19 cellular contexts compared by ENCODE assay signal in genomic region chr17:48526986-48527741, GRCh38. TPM values are rescaled to one million over a fixed set of nuclear protein-coding genes. Genes with fewer than 3 reads are reported as not detected.
DNase-seq lines count a peak whose midpoint lies in the region; ATAC-seq, FAIRE-seq and TF ChIP-seq lines count a peak whose summit lies in the region.
"Had no signal": no experiment of that assay in that cellular context is flagged by ENCODE, and none has a peak within 500 bp of the region (broad histone marks: within the 10 kb centered on the region; RNA-seq: fewer than 3 reads in every experiment).

No MANE protein-coding gene starts in this region.

- H3K36me3 ChIP-seq in K562 (ENCODE audit: control insufficient read depth, insufficient read depth, low read length): no peaks in the 10 kb centered on the region
- H3K36me3 ChIP-seq in kidney (ENCODE audit: control insufficient read depth in 1 of 2, insufficient read depth in 2 of 2, low read length in 2 of 2): no peaks in the 10 kb centered on the region
- no peaks in the 10 kb centered on the region for H3K36me3 ChIP-seq in rectal smooth muscle tissue (ENCODE audit: control insufficient read depth, insufficient read depth, low read length)
- H3K36me3 ChIP-seq: ovary had no signal

- in situ Hi-C loops in K562 (cut with MboI): no loop called here

- H3K4me1 ChIP-seq in K562 (replicated peaks in 1 of 2; ENCODE audit: control insufficient read depth in 2 of 2, insufficient read depth in 2 of 2, low read length in 2 of 2) (peaks cover 28 to 39% of the 10 kb centered on the region in 2 experiments), kidney (ENCODE audit: control insufficient read depth in 1 of 2, insufficient read depth in 1 of 2, low read depth in 1 of 2, low read length in 2 of 2) (peaks cover 3% of the 10 kb centered on the region in 2 donors), rectal smooth muscle tissue (ENCODE audit: control insufficient read depth, insufficient read depth, low read length) (peaks cover 13% of the 10 kb centered on the region)

- H3K4me1 Mint-ChIP-seq in activated CD4-positive, alpha-beta T cell treated with anti-CD3 and anti-CD28 coated beads for 36 hours: no peaks in the 10 kb centered on the region

- H3K27ac Mint-ChIP-seq in activated CD4-positive, alpha-beta T cell treated with anti-CD3 and anti-CD28 coated beads for 36 hours: no peak overlapping the region

- TF ChIP-seq EP300 in K562 (IDR thresholded peaks at IDR 0.05; ENCODE audit: low read length): no peak

- CTCF ChIA-PET in activated CD4-positive, alpha-beta T cell treated with anti-CD3 and anti-CD28 coated beads for 36 hours (lab: Charles Lee): interaction anchor here (0.7 to 1.0 kb wide), 2 partner anchors 342 to 500 kb away, joined by 3 to 4 read pairs; no protein-coding TSS in a partner anchor
- CTCF ChIA-PET in K562 (lab: Yijun Ruan, JAX; ENCODE audit: low intra/inter-chr PET ratio): no interaction called here

- 0 out of 2 replicates have a peak overlapping the region, but pooled peaks have one; percentile 10 for H2AFZ ChIP-seq in K562 (ENCODE audit: low read depth, low read length)

- no peak overlapping the region for H3K4me3 ChIP-seq in K562
- H3K4me3 ChIP-seq in kidney (ENCODE audit: low read length in 2 of 2): peak overlapping the region in 1 of 2 donors; percentile 32
- H3K4me3 ChIP-seq in rectal smooth muscle tissue (ENCODE audit: low read length): peak overlapping the region; percentile 32
- H3K4me3 ChIP-seq: lung, ovary had no signal

- no peaks in the 10 kb centered on the region for H4K20me1 ChIP-seq in K562 (replicated peaks; ENCODE audit: control insufficient read depth, insufficient read depth, low read length)

- ATAC-seq in activated CD4-positive, alpha-beta T cell treated with anti-CD3 and anti-CD28 coated beads for 36 hours: no peak
- ATAC-seq in K562 (no peak), HG03342 (IDR thresholded peaks at IDR 0.05; ENCODE audit: unreplicated experiment) (no peak), GM21447 (IDR thresholded peaks at IDR 0.05; ENCODE audit: unreplicated experiment) (no peak), GM19351 (IDR thresholded peaks at IDR 0.05; ENCODE audit: unreplicated experiment) (no peak)

- POLR2A ChIA-PET in activated CD4-positive, alpha-beta T cell treated with anti-CD3 and anti-CD28 coated beads for 36 hours (lab: Charles Lee): no interaction called here
- POLR2A ChIA-PET in K562 (lab: Yijun Ruan, JAX): no interaction called here

- H3K27ac ChIP-seq in K562 (ENCODE audit: extremely low read depth, low read depth, low read length) (no peak overlapping the region), kidney (ENCODE audit: low read depth in 2 of 2, low read length in 2 of 2) (peak overlapping the region; percentile 82), rectal smooth muscle tissue (ENCODE audit: low read depth, low read length) (peak overlapping the region; percentile 14)
- H3K27ac ChIP-seq: ovary had no signal

- H3K9ac ChIP-seq in K562 (ENCODE audit: insufficient read depth in 1 of 2, low read depth in 2 of 2, low read length in 2 of 2) (peak overlapping the region in 1 of 2 experiments; percentile 38; a peak in 2 of 4 replicates), kidney (ENCODE audit: low read length in 2 of 2) (peak overlapping the region in 1 of 2 donors; percentile 67), rectal smooth muscle tissue (ENCODE audit: low read length) (no peak overlapping the region)

- no peak overlapping the region for H3K4me2 ChIP-seq in K562 (ENCODE audit: insufficient read depth, low read length)

- 94% methylated on average over 18 of the region's 56 CpGs for WGBS in K562 (ENCODE audit: insufficient coverage, low coverage, missing lambda C conversion rate)

- H3K9me3 ChIP-seq in K562 (replicated peaks; ENCODE audit: control insufficient read depth, insufficient read depth, low read depth, low read length): no peaks in the 10 kb centered on the region
- H3K9me3 ChIP-seq in kidney (ENCODE audit: control insufficient read depth in 1 of 2, low read length in 2 of 2): no peaks in the 10 kb centered on the region
- H3K9me3 ChIP-seq: ovary had no signal

- FAIRE-seq in K562 (lab: Jason Lieb, UNC): no peak
- no peak for FAIRE-seq in kidney (lab: Jason Lieb, UNC)
- FAIRE-seq: A204.1, G401.6, GM19239, TTC549 had no signal

- H3K4me3 Mint-ChIP-seq in activated CD4-positive, alpha-beta T cell treated with anti-CD3 and anti-CD28 coated beads for 36 hours: no peak overlapping the region

- DNase-seq in activated CD4-positive, alpha-beta T cell treated with anti-CD3 and anti-CD28 coated beads for 36 hours: peak; percentile 16
- no peak for DNase-seq in activated CD4-positive, alpha-beta T cell treated with anti-CD3 and anti-CD28 coated beads for 4 hours
- no peak for DNase-seq in K562 (ENCODE audit: extremely low read depth in 1 of 4, low spot score in 3 of 4)
- no peak for DNase-seq in kidney
- DNase-seq: activated CD8-positive, alpha-beta memory T cell treated with anti-CD3 and anti-CD28 coated beads for 24 hours; Kasumi-1; NCI-H2029 treated with DMSO at 0.1 percent for 48 hours; NCI-H774; ovary; stimulated activated CD4-positive, alpha-beta T cell treated with anti-CD3 and anti-CD28 coated beads, Interleukin-12 subunit alpha, Interleukin-12 subunit beta, amount 100 ng/mL, for 4 hours had no signal

- no peak for TF ChIP-seq RAD21 in K562 (CRISPR knock-in tag; conservative IDR thresholded peaks at IDR 0.05 in 1 of 2, IDR thresholded peaks at IDR 0.05 in 1 of 2)

- no peak for TF ChIP-seq CTCF in K562 (IDR thresholded peaks at IDR 0.05 in 2 of 3, conservative IDR thresholded peaks at IDR 0.05 in 1 of 3; ENCODE audit: insufficient read depth in 2 of 3, low read depth in 1 of 3, low read length in 3 of 3)
- TF ChIP-seq CTCF in kidney (IDR thresholded peaks at IDR 0.05; ENCODE audit: borderline replicate concordance, extremely low read depth, insufficient read depth): no peak

- BruUV-seq in K562 (replicated peaks; lab: Mats Ljungman, UMichigan): no TSS peak

- no peaks in the 10 kb centered on the region for H3K9me1 ChIP-seq in K562 (ENCODE audit: control insufficient read depth, insufficient read depth, low read length)

- H3K27me3 ChIP-seq in K562 (ENCODE audit: control insufficient read depth in 2 of 2, insufficient read depth in 2 of 2, low read length in 2 of 2): no peaks in the 10 kb centered on the region
- peaks cover 4% of the 10 kb centered on the region for H3K27me3 ChIP-seq in rectal smooth muscle tissue (ENCODE audit: control insufficient read depth, insufficient read depth, low read length)
- H3K27me3 ChIP-seq: ovary had no signal

- intact Hi-C loops in activated CD4-positive, alpha-beta T cell treated with anti-CD3 and anti-CD28 coated beads for 36 hours (cut with DNase I, micrococcal nuclease): no loop called here
- intact Hi-C loops in K562 (cut with micrococcal nuclease) (no loop called here), kidney (cut with DNase I) (no loop called here)

- peaks cover 34% of the 10 kb centered on the region for H3K27me3 Mint-ChIP-seq in activated CD4-positive, alpha-beta T cell treated with anti-CD3 and anti-CD28 coated beads for 36 hours

- H3K36me3 Mint-ChIP-seq in activated CD4-positive, alpha-beta T cell treated with anti-CD3 and anti-CD28 coated beads for 36 hours (ENCODE audit: low read depth): no peaks in the 10 kb centered on the region

- H3K9me3 Mint-ChIP-seq in activated CD4-positive, alpha-beta T cell treated with anti-CD3 and anti-CD28 coated beads for 36 hours (ENCODE audit: low read depth): no peaks in the 10 kb centered on the region

- no peak for TF ChIP-seq POLR2A in K562 (conservative IDR thresholded peaks at IDR 0.05)

- H3K79me2 ChIP-seq in K562 (ENCODE audit: control insufficient read depth, insufficient read depth, low read length): no peaks in the 10 kb centered on the region

RNA-seq across cellular contexts. Expression of gene HOXB1, which starts 3.6 kb away (rescaled TPM):
- not detected for total RNA-seq in activated CD4-positive, alpha-beta T cell treated with anti-CD3 and anti-CD28 coated beads for 36 hours
- not detected in 2 replicates for total RNA-seq in K562 (2011; cell fraction: chromatin; rRNA removed; ENCODE audit: low replicate concordance)
- not detected in 2 replicates for total RNA-seq in K562 (2011; cell fraction: nucleolus; rRNA removed)
- not detected in 2 replicates for total RNA-seq in K562 (2011; cell fraction: nucleoplasm; rRNA removed)
- not detected in 2 replicates for total RNA-seq in K562 (2014; rRNA removed)
- not detected in 2 replicates for total RNA-seq in K562 (2014; rRNA removed; fragmentation: Illumina TruSeq; extraction: Trizol)
- not detected in 2 replicates for total RNA-seq in K562 (2015; rRNA removed; fragmentation: Illumina TruSeq; extraction: Trizol)
- not detected in 2 replicates for total RNA-seq in K562 (2021)
- 0.04 TPM in 1 of 2 replicates, not detected in the other for polyA plus RNA-seq in K562 (2011; rRNA removed)
- polyA plus RNA-seq in K562 (2011; cell fraction: cytosol; rRNA removed): not detected in 2 replicates
- not detected in 2 replicates for polyA plus RNA-seq in K562 (2011; cell fraction: nucleus; rRNA removed)
- polyA plus RNA-seq in K562 (2012): not detected in 2 replicates
- not detected in 2 replicates for polyA plus RNA-seq in K562 (2014; fragmentation: Illumina TruSeq; extraction: Trizol)
- not detected for polyA plus RNA-seq in K562 (2014; fragmentation: Nextera tagmentation; extraction: Ambion mirVana)
- not detected in 2 replicates for polyA plus RNA-seq in K562 (2014; rRNA removed)
- not detected in 2 replicates for polyA minus RNA-seq in K562 (2011; rRNA and poly(A)+ RNA removed)
- polyA minus RNA-seq in K562 (2011; cell fraction: cytosol; rRNA and poly(A)+ RNA removed): not detected in 2 replicates
- not detected in 2 replicates for polyA minus RNA-seq in K562 (2011; cell fraction: nucleus; rRNA and poly(A)+ RNA removed)
- not detected for total RNA-seq in kidney
- not detected for polyA plus RNA-seq in kidney (ENCODE audit: insufficient read depth, low read depth, low replicate concordance)
- total RNA-seq: lung, ovary had no signal
- polyA plus RNA-seq: lung, ovary had no signal

RNA-seq across cellular contexts. Expression of gene HOXB2, which starts 17.7 kb away (rescaled TPM):
- 1 to 10 TPM; 2.8 to 3.3 TPM for total RNA-seq in activated CD4-positive, alpha-beta T cell treated with anti-CD3 and anti-CD28 coated beads for 36 hours
- total RNA-seq in K562 (2011; cell fraction: chromatin; rRNA removed; ENCODE audit: low replicate concordance): 18.7 and 27.7 TPM in 2 replicates
- total RNA-seq in K562 (2011; cell fraction: nucleolus; rRNA removed): 34.9 and 41.4 TPM in 2 replicates
- total RNA-seq in K562 (2011; cell fraction: nucleoplasm; rRNA removed): 30.6 and 32.7 TPM in 2 replicates
- total RNA-seq in K562 (2014; rRNA removed) (35.0 and 42.1 TPM in 2 replicates), K562 (2014; rRNA removed; fragmentation: Illumina TruSeq; extraction: Trizol) (13.0 and 16.9 TPM in 2 replicates), K562 (2015; rRNA removed; fragmentation: Illumina TruSeq; extraction: Trizol) (21.2 and 22.2 TPM in 2 replicates), K562 (2021) (74.2 and 75.5 TPM in 2 replicates), kidney (61.9 TPM)
- polyA plus RNA-seq in K562 (2011; rRNA removed) (15.9 and 16.4 TPM in 2 replicates), K562 (2014; fragmentation: Illumina TruSeq; extraction: Trizol) (32.5 and 32.6 TPM in 2 replicates), K562 (2014; fragmentation: Nextera tagmentation; extraction: Ambion mirVana) (1 to 10 TPM; 2.1 to 3.1 TPM), K562 (2014; rRNA removed) (66.4 and 97.7 TPM in 2 replicates), kidney (ENCODE audit: insufficient read depth, low read depth, low replicate concordance) (30.7 TPM)
- 24.2 and 53.7 TPM in 2 replicates for polyA plus RNA-seq in K562 (2011; cell fraction: cytosol; rRNA removed)
- 43.7 and 75.1 TPM in 2 replicates for polyA plus RNA-seq in K562 (2011; cell fraction: nucleus; rRNA removed)
- polyA plus RNA-seq in K562 (2012): 50.1 and 61.9 TPM in 2 replicates
- polyA minus RNA-seq in K562 (2011; rRNA and poly(A)+ RNA removed): 5.8 and 6.4 TPM in 2 replicates
- 7.7 and 8.4 TPM in 2 replicates for polyA minus RNA-seq in K562 (2011; cell fraction: cytosol; rRNA and poly(A)+ RNA removed)
- polyA minus RNA-seq in K562 (2011; cell fraction: nucleus; rRNA and poly(A)+ RNA removed): 21.1 and 32.0 TPM in 2 replicates

RNA-seq across cellular contexts. Expression of gene HOXB4, which starts 51.0 kb away (rescaled TPM):
- 1 to 10 TPM in 1 of 2 experiments, under 1 TPM in 1; 0.66 to 1.1 TPM for total RNA-seq in activated CD4-positive, alpha-beta T cell treated with anti-CD3 and anti-CD28 coated beads for 36 hours
- 46.4 and 55.0 TPM in 2 replicates for total RNA-seq in K562 (2011; cell fraction: chromatin; rRNA removed; ENCODE audit: low replicate concordance)
- total RNA-seq in K562 (2011; cell fraction: nucleolus; rRNA removed): 33.6 and 35.9 TPM in 2 replicates
- total RNA-seq in K562 (2011; cell fraction: nucleoplasm; rRNA removed): 34.9 and 40.6 TPM in 2 replicates
- total RNA-seq in K562 (2014; rRNA removed) (23.9 and 26.4 TPM in 2 replicates), K562 (2014; rRNA removed; fragmentation: Illumina TruSeq; extraction: Trizol) (10.6 and 10.8 TPM in 2 replicates), K562 (2015; rRNA removed; fragmentation: Illumina TruSeq; extraction: Trizol) (14.6 and 14.9 TPM in 2 replicates), K562 (2021) (33.2 and 34.9 TPM in 2 replicates), kidney (22.6 TPM)
- polyA plus RNA-seq in K562 (2011; rRNA removed) (9.2 and 13.0 TPM in 2 replicates), K562 (2014; fragmentation: Illumina TruSeq; extraction: Trizol) (27.5 and 30.2 TPM in 2 replicates), K562 (2014; fragmentation: Nextera tagmentation; extraction: Ambion mirVana) (1 to 10 TPM; 1.6 to 2.6 TPM), K562 (2014; rRNA removed) (22.5 and 27.2 TPM in 2 replicates), kidney (ENCODE audit: insufficient read depth, low read depth, low replicate concordance) (4.4 TPM)
- 10.4 and 12.6 TPM in 2 replicates for polyA plus RNA-seq in K562 (2011; cell fraction: cytosol; rRNA removed)
- polyA plus RNA-seq in K562 (2011; cell fraction: nucleus; rRNA removed): 44.4 and 69.1 TPM in 2 replicates
- polyA plus RNA-seq in K562 (2012): 16.3 and 24.5 TPM in 2 replicates
- 4.4 and 4.6 TPM in 2 replicates for polyA minus RNA-seq in K562 (2011; rRNA and poly(A)+ RNA removed)
- polyA minus RNA-seq in K562 (2011; cell fraction: cytosol; rRNA and poly(A)+ RNA removed): 5.2 and 7.6 TPM in 2 replicates
- polyA minus RNA-seq in K562 (2011; cell fraction: nucleus; rRNA and poly(A)+ RNA removed): 14.8 and 17.5 TPM in 2 replicates

Comparison
In these comparisons a context has a peak if more than half of its experiments do, and no peak if none do; other contexts are left out.
1. RNA of gene HOXB4, which starts 51.0 kb away (total RNA-seq): 10.6 to 55.0 TPM in K562 and 22.6 TPM in kidney (single experiment); 0.66 to 1.1 TPM in activated CD4-positive, alpha-beta T cell treated with anti-CD3 and anti-CD28 coated beads for 36 hours; every median in the first group is over 4 times any median in the second.